Comparison of ENCODE assay signal across 1 cellular context in genomic region chr17:42431758-42432161, GRCh38.
TF ChIP-seq lines count a peak whose summit lies in the region.

No MANE protein-coding gene starts in this region.

TF ChIP-seq in H1, 55 proteins besides CTCF, POLR2A, EP300 and RAD21:
- TF ChIP-seq ATF2 (IDR thresholded peaks at IDR 0.05; ENCODE audit: low read length) (no peak), CEBPB (IDR thresholded peaks at IDR 0.05; ENCODE audit: low read depth, low read length) (peak; percentile 54; the same call in 1 of the 2 replicates), MAFK (IDR thresholded peaks at IDR 0.05; ENCODE audit: low read depth, low read length) (no peak), FOSL1 (IDR thresholded peaks at IDR 0.05; ENCODE audit: insufficient read depth, low read depth, low read length) (no peak), CHD1 (IDR thresholded peaks at IDR 0.05; ENCODE audit: low read depth, low read length) (no peak), SIX5 (IDR thresholded peaks at IDR 0.05; ENCODE audit: low read depth, low read length) (no peak)
TF ChIP-seq in H1: peak in this region for 1.
